Comparison of ENCODE assay signal across 7 cellular contexts in genomic region chr19:14023404-14024235, GRCh38. TPM values are rescaled to one million over a fixed set of nuclear protein-coding genes. Genes with fewer than 3 reads are reported as not detected.
DNase-seq lines count a peak whose midpoint lies in the region; ATAC-seq, FAIRE-seq and TF ChIP-seq lines count a peak whose summit lies in the region.
"Had no signal": no experiment of that assay in that cellular context is flagged by ENCODE, and none has a peak within 500 bp of the region (broad histone marks: within the 10 kb centered on the region; RNA-seq: fewer than 3 reads in every experiment).

No MANE protein-coding gene starts in this region.

- H3K9me3 ChIP-seq in left lung: no peaks in the 10 kb centered on the region
- H3K9me3 ChIP-seq in CD4-positive, alpha-beta memory T cell (ENCODE audit: control insufficient read depth in 1 of 2, low read length in 2 of 2): no peaks in the 10 kb centered on the region

- ATAC-seq in activated T-cell treated with anti-CD3 and anti-CD28 coated beads, Interleukin-2, amount 50 U/mL, for 4 hours: peak; percentile 40 to 65
- ATAC-seq in left lung: peak; percentile 78

- no peaks in the 10 kb centered on the region for H3K36me3 ChIP-seq in left lung
- H3K36me3 ChIP-seq in CD4-positive, alpha-beta memory T cell (ENCODE audit: insufficient read depth, low read length): no peaks in the 10 kb centered on the region

- peaks cover 12% of the 10 kb centered on the region for H3K4me1 Mint-ChIP-seq in activated T-cell treated with anti-CD3 and anti-CD28 coated beads, Interleukin-2, amount 50 U/mL, for 4 hours (ENCODE audit: low read depth)
- peaks cover 3 to 18% (median 10%) of the 10 kb centered on the region in 4 donors for H3K4me1 Mint-ChIP-seq in CD4-positive, alpha-beta memory T cell

- no peak for DNase-seq in activated T-cell treated with anti-CD3 and anti-CD28 coated beads, Interleukin-2, amount 50 U/mL, for 4 hours
- DNase-seq in activated T-cell treated with anti-CD3 and anti-CD28 coated beads, Interleukin-2, amount 50 U/mL, for 1 hour: no peak
- peak in 1 of 2 donors; percentile 45 for DNase-seq in left lung
- DNase-seq in CD4-positive, alpha-beta memory T cell: no peak
- DNase-seq in activated T-cell treated with anti-CD3 and anti-CD28 coated beads for 4 hours: no peak

- FAIRE-seq in TTC549 (lab: Jason Lieb, UNC): peak; percentile 19

- H3K27me3 Mint-ChIP-seq in activated T-cell treated with anti-CD3 and anti-CD28 coated beads, Interleukin-2, amount 50 U/mL, for 4 hours (ENCODE audit: low read depth): no peaks in the 10 kb centered on the region
- H3K27me3 Mint-ChIP-seq in CD4-positive, alpha-beta memory T cell: no peaks in the 10 kb centered on the region

- H3K27ac Mint-ChIP-seq in CD4-positive, alpha-beta memory T cell: peak overlapping the region in 3 of 7 donors; percentile 55 to 80 (median 79)

- intact Hi-C loops in left lung (cut with DNase I): no loop called here
- intact Hi-C loops in CD4-positive, alpha-beta memory T cell (cut with micrococcal nuclease): no loop called here

- H3K4me3 ChIP-seq in left lung: no peak overlapping the region
- no peak overlapping the region for H3K4me3 ChIP-seq in CD4-positive, alpha-beta memory T cell (ENCODE audit: low read length in 2 of 2)

- peak in 1 of 2 donors; percentile 23 for TF ChIP-seq CTCF in left lung (IDR thresholded peaks at IDR 0.05)

- H3K4me3 Mint-ChIP-seq in activated T-cell treated with anti-CD3 and anti-CD28 coated beads, Interleukin-2, amount 50 U/mL, for 4 hours: no peak overlapping the region
- H3K4me3 Mint-ChIP-seq in CD4-positive, alpha-beta memory T cell: no peak overlapping the region

- CTCF ChIA-PET in CD4-positive, alpha-beta memory T cell (lab: Charles Lee; ENCODE audit: partially characterized antibody): interaction anchor here (0.8 kb wide), 1 partner anchor 63 kb away, joined by 3 read pairs; no protein-coding TSS in a partner anchor

- no peaks in the 10 kb centered on the region for H3K36me3 Mint-ChIP-seq in activated T-cell treated with anti-CD3 and anti-CD28 coated beads, Interleukin-2, amount 50 U/mL, for 4 hours (ENCODE audit: insufficient read depth)
- H3K36me3 Mint-ChIP-seq in CD4-positive, alpha-beta memory T cell: no peaks in the 10 kb centered on the region

- H3K9me3 Mint-ChIP-seq in activated T-cell treated with anti-CD3 and anti-CD28 coated beads, Interleukin-2, amount 50 U/mL, for 4 hours: no peaks in the 10 kb centered on the region
- peaks cover 0 to 3% (median 0%) of the 10 kb centered on the region in 8 donors for H3K9me3 Mint-ChIP-seq in CD4-positive, alpha-beta memory T cell

- H3K4me1 ChIP-seq in left lung: peaks cover 8 to 43% of the 10 kb centered on the region in 2 donors
- H3K4me1 ChIP-seq in CD4-positive, alpha-beta memory T cell (ENCODE audit: insufficient read depth, low read length): peaks cover 10% of the 10 kb centered on the region

- peak overlapping the region; percentile 49 to 56 for H3K27ac ChIP-seq in left lung
- no peak overlapping the region for H3K27ac ChIP-seq in CD4-positive, alpha-beta memory T cell (ENCODE audit: low read depth, low read length)

- POLR2A ChIA-PET in CD4-positive, alpha-beta memory T cell (lab: Charles Lee; ENCODE audit: partially characterized antibody): interaction anchor here (3.3 kb wide), 1 partner anchor 7 kb away, joined by 26 read pairs; the partner anchor contains the start of gene IL27RA

- peaks cover 0 to 6% of the 10 kb centered on the region in 2 donors for H3K27me3 ChIP-seq in left lung
- no peaks in the 10 kb centered on the region for H3K27me3 ChIP-seq in CD4-positive, alpha-beta memory T cell (ENCODE audit: insufficient read depth, low read length)

RNA-seq across cellular contexts. Expression of gene RLN3, which starts 4.3 kb away (rescaled TPM):
- not detected for total RNA-seq in activated T-cell treated with anti-CD3 and anti-CD28 coated beads, Interleukin-2, amount 50 U/mL, for 4 hours
- total RNA-seq in left lung: not detected
- not detected for total RNA-seq in CD4-positive, alpha-beta memory T cell
- polyA plus RNA-seq in CD4-positive, alpha-beta memory T cell: under 1 TPM in 1 of 2 donors, not detected in 1; 0.41 TPM
- total RNA-seq: mononuclear cell had no signal

RNA-seq across cellular contexts. Expression of gene IL27RA, which starts 7.9 kb away (rescaled TPM):
- total RNA-seq in activated T-cell treated with anti-CD3 and anti-CD28 coated beads, Interleukin-2, amount 50 U/mL, for 4 hours: 100 to 1,000 TPM in 1 of 3 donors, 10 to 100 TPM in 2; 91.2 to 102 (median 94.0) TPM
- 10 to 100 TPM; 14.0 to 17.4 TPM for total RNA-seq in left lung
- total RNA-seq in CD4-positive, alpha-beta memory T cell: 10 to 100 TPM; 74.3 to 76.2 TPM
- polyA plus RNA-seq in CD4-positive, alpha-beta memory T cell: 100 to 1,000 TPM; 101 to 104 TPM

RNA-seq across cellular contexts. Expression of gene RFX1, which starts 17.5 kb away (rescaled TPM):
- 10 to 100 TPM; 11.3 to 13.8 (median 12.3) TPM for total RNA-seq in activated T-cell treated with anti-CD3 and anti-CD28 coated beads, Interleukin-2, amount 50 U/mL, for 4 hours
- total RNA-seq in left lung: 10 to 100 TPM; 16.3 to 17.4 TPM
- total RNA-seq in CD4-positive, alpha-beta memory T cell: 10 to 100 TPM; 17.4 to 17.8 TPM
- polyA plus RNA-seq in CD4-positive, alpha-beta memory T cell: 1 to 10 TPM in 1 of 2 donors, not detected in 1; 2.5 TPM

RNA-seq across cellular contexts. Expression of gene PALM3, which starts 38.3 kb away (rescaled TPM):
- not detected for total RNA-seq in activated T-cell treated with anti-CD3 and anti-CD28 coated beads, Interleukin-2, amount 50 U/mL, for 4 hours
- 1 to 10 TPM; 6.0 to 8.7 TPM for total RNA-seq in left lung
- not detected for total RNA-seq in CD4-positive, alpha-beta memory T cell
- polyA plus RNA-seq in CD4-positive, alpha-beta memory T cell: not detected

RNA-seq across cellular contexts. Expression of gene MISP3, which starts 49.0 kb away (rescaled TPM):
- total RNA-seq in activated T-cell treated with anti-CD3 and anti-CD28 coated beads, Interleukin-2, amount 50 U/mL, for 4 hours: under 1 TPM; 0.24 to 0.48 (median 0.43) TPM
- total RNA-seq in left lung: 10 to 100 TPM in 1 of 2 donors, 1 to 10 TPM in 1; 6.3 to 10.8 TPM
- 1 to 10 TPM; 1.3 to 1.6 TPM for total RNA-seq in CD4-positive, alpha-beta memory T cell
- 1 to 10 TPM in 1 of 2 donors, under 1 TPM in 1; 0.68 to 1.1 TPM for polyA plus RNA-seq in CD4-positive, alpha-beta memory T cell

Comparison
In these comparisons a context has a peak if more than half of its experiments do, and no peak if none do; other contexts are left out.
1. RNA of gene IL27RA, which starts 7.9 kb away (total RNA-seq): 91.2 to 102 TPM in activated T-cell treated with anti-CD3 and anti-CD28 coated beads, Interleukin-2, amount 50 U/mL, for 4 hours and 74.3 to 76.2 TPM in CD4-positive, alpha-beta memory T cell; 14.0 to 17.4 TPM in left lung; every median in the first group is over 4 times any median in the second.